Comparison of ENCODE assay signal across 2 cellular contexts in genomic region chr3:111666041-111666735, GRCh38.
TF ChIP-seq lines count a peak whose summit lies in the region.

No MANE protein-coding gene starts in this region.

TF ChIP-seq in SK-N-SH, 30 proteins besides CTCF, POLR2A, EP300 and RAD21 (continued from another document):
- TF ChIP-seq SIN3A (IDR thresholded peaks at IDR 0.05; ENCODE audit: borderline replicate concordance, low read depth, low read length) (no peak), CHD2 (IDR thresholded peaks at IDR 0.05; ENCODE audit: low read length, partially characterized antibody) (no peak)

TF ChIP-seq in SK-N-SH treated with all-trans-retinoic acid at 6 μM for 48 hours, 23 proteins besides CTCF, POLR2A, EP300 and RAD21 (continued from another document):
- TF ChIP-seq, protein P1, sequence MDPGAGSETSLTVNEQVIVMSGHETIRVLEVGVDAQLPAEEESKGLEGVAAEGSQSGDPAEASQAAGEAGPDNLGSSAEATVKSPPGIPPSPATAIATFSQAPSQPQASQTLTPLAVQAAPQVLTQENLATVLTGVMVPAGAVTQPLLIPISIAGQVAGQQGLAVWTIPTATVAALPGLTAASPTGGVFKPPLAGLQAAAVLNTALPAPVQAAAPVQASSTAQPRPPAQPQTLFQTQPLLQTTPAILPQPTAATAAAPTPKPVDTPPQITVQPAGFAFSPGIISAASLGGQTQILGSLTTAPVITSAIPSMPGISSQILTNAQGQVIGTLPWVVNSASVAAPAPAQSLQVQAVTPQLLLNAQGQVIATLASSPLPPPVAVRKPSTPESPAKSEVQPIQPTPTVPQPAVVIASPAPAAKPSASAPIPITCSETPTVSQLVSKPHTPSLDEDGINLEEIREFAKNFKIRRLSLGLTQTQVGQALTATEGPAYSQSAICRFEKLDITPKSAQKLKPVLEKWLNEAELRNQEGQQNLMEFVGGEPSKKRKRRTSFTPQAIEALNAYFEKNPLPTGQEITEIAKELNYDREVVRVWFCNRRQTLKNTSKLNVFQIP (CRISPR knock-in tag; IDR thresholded peaks at IDR 0.05; ENCODE audit: borderline replicate concordance, low read depth) = no peak
- TF ChIP-seq CSRNP3 (CRISPR knock-in tag; IDR thresholded peaks at IDR 0.05) (no peak), ESRRG (CRISPR knock-in tag; IDR thresholded peaks at IDR 0.05) (no peak), BACH2 (CRISPR knock-in tag; IDR thresholded peaks at IDR 0.05; ENCODE audit: borderline replicate concordance) (no peak), RARB (CRISPR knock-in tag; IDR thresholded peaks at IDR 0.05) (no peak), PATZ1 (CRISPR knock-in tag; IDR thresholded peaks at IDR 0.05; ENCODE audit: borderline replicate concordance) (no peak), ZC3H10 (CRISPR knock-in tag; IDR thresholded peaks at IDR 0.05) (no peak), TCF4 (CRISPR knock-in tag; IDR thresholded peaks at IDR 0.05; ENCODE audit: borderline replicate concordance) (no peak), ZFP30 (CRISPR knock-in tag; IDR thresholded peaks at IDR 0.05) (no peak), TSHZ2 (CRISPR knock-in tag; IDR thresholded peaks at IDR 0.05) (no peak), OSR1 (CRISPR knock-in tag; IDR thresholded peaks at IDR 0.05) (no peak), GLIS3 (CRISPR knock-in tag; IDR thresholded peaks at IDR 0.05) (no peak), ARNTL (CRISPR knock-in tag; IDR thresholded peaks at IDR 0.05; ENCODE audit: borderline replicate concordance, low read depth) (no peak), ZNF70 (CRISPR knock-in tag; IDR thresholded peaks at IDR 0.05) (no peak), ZNF565 (CRISPR knock-in tag; conservative IDR thresholded peaks at IDR 0.05; ENCODE audit: low read depth) (no peak), PPARA (CRISPR knock-in tag; IDR thresholded peaks at IDR 0.05; ENCODE audit: borderline replicate concordance) (no peak), ISL1 (CRISPR knock-in tag; IDR thresholded peaks at IDR 0.05) (no peak)
- TF ChIP-seq, protein P2, sequence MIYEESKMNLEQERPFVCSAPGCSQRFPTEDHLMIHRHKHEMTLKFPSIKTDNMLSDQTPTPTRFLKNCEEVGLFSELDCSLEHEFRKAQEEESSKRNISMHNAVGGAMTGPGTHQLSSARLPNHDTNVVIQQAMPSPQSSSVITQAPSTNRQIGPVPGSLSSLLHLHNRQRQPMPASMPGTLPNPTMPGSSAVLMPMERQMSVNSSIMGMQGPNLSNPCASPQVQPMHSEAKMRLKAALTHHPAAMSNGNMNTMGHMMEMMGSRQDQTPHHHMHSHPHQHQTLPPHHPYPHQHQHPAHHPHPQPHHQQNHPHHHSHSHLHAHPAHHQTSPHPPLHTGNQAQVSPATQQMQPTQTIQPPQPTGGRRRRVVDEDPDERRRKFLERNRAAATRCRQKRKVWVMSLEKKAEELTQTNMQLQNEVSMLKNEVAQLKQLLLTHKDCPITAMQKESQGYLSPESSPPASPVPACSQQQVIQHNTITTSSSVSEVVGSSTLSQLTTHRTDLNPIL (CRISPR knock-in tag; IDR thresholded peaks at IDR 0.05; ENCODE audit: low read depth) = no peak
TF ChIP-seq in SK-N-SH treated with all-trans-retinoic acid at 6 μM for 48 hours: peak in this region for 0.
